Comparison of ENCODE assay signal across 25 cellular contexts in the genomic region with DNA sequence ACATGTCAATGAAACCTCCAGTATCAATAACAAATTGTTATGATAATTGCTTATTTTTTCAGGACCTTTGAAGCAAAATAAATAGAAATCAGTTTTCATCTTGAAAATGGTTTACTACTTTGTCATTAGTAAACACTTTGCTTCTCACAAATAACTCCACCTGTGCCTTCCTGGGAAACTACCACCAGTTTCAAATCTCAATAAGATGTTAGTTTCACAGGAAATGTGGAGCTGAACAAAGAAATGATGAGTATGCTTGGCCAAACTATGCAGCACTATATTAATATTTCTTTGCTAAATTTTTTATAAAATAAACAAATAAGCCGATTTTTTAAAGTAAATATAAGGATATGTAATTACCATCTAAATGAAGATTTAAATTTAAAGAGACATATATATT.
"Had no signal": no experiment of that assay in that cellular context is flagged by ENCODE, and none has a peak within 500 bp of the region (broad histone marks: within the 10 kb centered on the region; RNA-seq: fewer than 3 reads in every experiment).

No MANE protein-coding gene starts in this region.

- H3K9me3 ChIP-seq: neutrophil, pancreas, prostate gland, right lobe of liver, sigmoid colon, stomach, thoracic aorta, thyroid gland, tibial nerve, upper lobe of left lung, vagina had no signal

- H3K27me3 ChIP-seq: neutrophil, pancreas, right lobe of liver, sigmoid colon, stomach, thyroid gland, tibial nerve, upper lobe of left lung, vagina had no signal

- ATAC-seq: naive thymus-derived CD8-positive, alpha-beta T cell; natural killer cell treated with Interleukin-12 subunit alpha and Interleukin-12 subunit beta and Interleukin-15 and Interleukin-18, amount 100 ng/mL, for 72 hours; pancreas; right cardiac atrium; right lobe of liver; stimulated activated effector memory CD8-positive, alpha-beta T cell treated with anti-CD3 and anti-CD28 coated beads, Interleukin-12 subunit alpha, Interleukin-12 subunit beta, amount 100 ng/mL, for 72 hours; stimulated activated naive B cell treated with anti-CD40 and anti-IgM and Interleukin-4, amounts not matched to agents 10 μg/mL and 1 μg/mL and 100 μg/mL, for 72 hours had no signal

- H3K36me3 ChIP-seq: neutrophil, pancreas, prostate gland, right lobe of liver, sigmoid colon, stomach, thoracic aorta, thyroid gland, tibial nerve, upper lobe of left lung, vagina had no signal

- H3K4me3 ChIP-seq: pancreas, prostate gland, right lobe of liver, sigmoid colon, stomach, thoracic aorta, thyroid gland, tibial nerve, upper lobe of left lung, vagina had no signal

- H3K27ac ChIP-seq: neutrophil, pancreas, prostate gland, right lobe of liver, sigmoid colon, stomach, thoracic aorta, thyroid gland, tibial nerve, upper lobe of left lung, vagina had no signal

- DNase-seq: naive thymus-derived CD8-positive, alpha-beta T cell; nephron progenitor cell; nucleus accumbens; pancreas; right cardiac atrium; right lobe of liver; sigmoid colon; small intestine; stimulated activated CD4-positive, alpha-beta T cell treated with anti-CD3 and anti-CD28 coated beads, Interleukin-15, amount 100 ng/mL, for 24 hours; stimulated activated CD4-positive, alpha-beta T cell treated with anti-CD3 and anti-CD28 coated beads, Interleukin-2, amount 100 ng/mL, for 24 hours; stimulated activated CD4-positive, alpha-beta T cell treated with anti-CD3 and anti-CD28 coated beads, Interleukin-2, amount 100 ng/mL, for 48 hours; stimulated activated CD4-positive, alpha-beta T cell treated with anti-CD3 and anti-CD28 coated beads, Interleukin-4, amount 100 ng/mL, for 24 hours; stimulated activated naive B cell treated with anti-CD40 and anti-IgM and Interleukin-4, amounts not matched to agents 10 μg/mL and 1 μg/mL and 100 μg/mL, for 72 hours; stimulated activated naive CD4-positive, alpha-beta T cell treated with Interleukin-2 at 50 U/mL for 16 hours; stomach; thyroid gland; trophoblast cell; upper lobe of left lung had no signal

- H3K4me1 ChIP-seq: pancreas, prostate gland, right lobe of liver, sigmoid colon, stomach, thyroid gland, tibial nerve, upper lobe of left lung, vagina had no signal
